In the genomic region with DNA sequence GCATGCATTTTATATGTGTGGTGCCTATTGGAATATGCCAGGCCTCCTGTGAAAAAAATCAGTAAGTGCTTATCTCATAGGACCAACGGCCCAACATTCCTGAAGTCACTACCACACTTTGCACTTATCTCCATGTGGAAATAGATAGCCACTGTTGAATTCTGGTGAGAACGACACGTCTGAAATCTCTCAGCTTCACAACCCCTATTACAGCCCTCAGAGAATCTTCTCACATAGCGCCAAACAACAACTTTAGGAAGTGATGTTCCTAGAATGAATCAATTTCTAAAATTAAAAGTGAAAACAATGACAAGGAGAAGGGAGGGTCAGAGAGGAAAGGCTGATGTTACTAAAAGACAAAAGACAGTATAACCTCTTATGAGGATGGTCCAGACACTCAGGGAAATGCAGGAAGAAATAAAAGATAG, we compare ENCODE assay signal across 23 cellular contexts.
"Had no signal": no experiment of that assay in that cellular context is flagged by ENCODE, and none has a peak within 500 bp of the region (broad histone marks: within the 10 kb centered on the region; RNA-seq: fewer than 3 reads in every experiment).

No MANE protein-coding gene starts in this region.

- H3K27ac ChIP-seq: foreskin keratinocyte, hepatocyte, thoracic aorta, vagina had no signal

- H3K4me1 ChIP-seq: foreskin keratinocyte had no signal

- DNase-seq: activated CD4-positive, alpha-beta memory T cell treated with anti-CD3 and anti-CD28 coated beads, Interleukin-2, amount 10 ng/mL, durations not matched to agents 7 days and 5 days; activated CD4-positive, alpha-beta T cell treated with anti-CD3 and anti-CD28 coated beads for 48 hours; activated CD4-positive, CD25-positive, alpha-beta regulatory T cell; activated CD8-positive, alpha-beta memory T cell treated with anti-CD3 and anti-CD28 coated beads, Interleukin-2, amount 10 ng/mL, durations not matched to agents 7 days and 5 days; activated gamma-delta T cell treated with Interleukin-2 at 50 U/mL for 16 hours; activated T-cell treated with anti-CD3 and anti-CD28 coated beads for 4 hours; aorta; central memory CD4-positive, alpha-beta T cell; dermis blood vessel endothelial cell; effector CD8-positive, alpha-beta T cell; foreskin keratinocyte; kidney glomerular epithelial cell; nephron progenitor cell; small intestine; stimulated activated naive CD4-positive, alpha-beta T cell; T-helper 17 cell had no signal

- FAIRE-seq: small intestine had no signal

- ATAC-seq: activated CD8-positive, alpha-beta memory T cell treated with anti-CD3 and anti-CD28 coated beads, Interleukin-2, amount 10 ng/mL, durations not matched to agents 7 days and 5 days; foreskin keratinocyte; sciatic nerve; T-helper 17 cell had no signal

- H3K36me3 ChIP-seq: thoracic aorta, vagina had no signal

- H3K79me2 ChIP-seq: hepatocyte had no signal

- H3K27ac Mint-ChIP-seq: activated CD4-positive, alpha-beta memory T cell treated with anti-CD3 and anti-CD28 coated beads, Interleukin-2, amount 10 ng/mL, durations not matched to agents 7 days and 5 days; activated CD8-positive, alpha-beta memory T cell treated with anti-CD3 and anti-CD28 coated beads, Interleukin-2, amount 10 ng/mL, durations not matched to agents 7 days and 5 days; brain; nephron progenitor cell; T-helper 17 cell; type B pancreatic cell had no signal

- H3K27me3 Mint-ChIP-seq: activated CD4-positive, alpha-beta memory T cell treated with anti-CD3 and anti-CD28 coated beads, Interleukin-2, amount 10 ng/mL, durations not matched to agents 7 days and 5 days; activated CD8-positive, alpha-beta memory T cell treated with anti-CD3 and anti-CD28 coated beads, Interleukin-2, amount 10 ng/mL, durations not matched to agents 7 days and 5 days; activated naive CD4-positive, alpha-beta T cell treated with anti-CD3 and anti-CD28 coated beads, Interleukin-2, amount 50 U/mL, for 24 hours; T-helper 17 cell; type B pancreatic cell had no signal

- H3K36me3 Mint-ChIP-seq: activated CD8-positive, alpha-beta memory T cell treated with anti-CD3 and anti-CD28 coated beads, Interleukin-2, amount 10 ng/mL, durations not matched to agents 7 days and 5 days; brain; type B pancreatic cell had no signal

- H3K4me2 ChIP-seq: hepatocyte had no signal

- H3K27me3 ChIP-seq: foreskin keratinocyte, hepatocyte, vagina had no signal

- H3K4me3 Mint-ChIP-seq: activated CD4-positive, alpha-beta memory T cell treated with anti-CD3 and anti-CD28 coated beads, Interleukin-2, amount 10 ng/mL, durations not matched to agents 7 days and 5 days; activated CD8-positive, alpha-beta memory T cell treated with anti-CD3 and anti-CD28 coated beads, Interleukin-2, amount 10 ng/mL, durations not matched to agents 7 days and 5 days; activated naive CD4-positive, alpha-beta T cell treated with anti-CD3 and anti-CD28 coated beads, Interleukin-2, amount 50 U/mL, for 24 hours; brain; nephron progenitor cell; T-helper 17 cell; type B pancreatic cell had no signal

- H2AFZ ChIP-seq: hepatocyte had no signal

- H3K9me3 Mint-ChIP-seq: brain, nephron progenitor cell had no signal

- H3K4me3 ChIP-seq: hepatocyte, thoracic aorta, vagina had no signal

- H3K9me3 ChIP-seq: thoracic aorta, vagina had no signal
